ENCODE assay signal across 10 cellular contexts in genomic region chr1:52554756-52555155, GRCh38. TPM values are rescaled to one million over a fixed set of nuclear protein-coding genes. Genes with fewer than 3 reads are reported as not detected.
A peak's percentile ranks its signal among the peaks of the same experiment; 100 is the strongest.
DNase-seq lines count a peak whose midpoint lies in the region; ATAC-seq and TF ChIP-seq lines count a peak whose summit lies in the region.
"Had no signal": no experiment of that assay in that cellular context is flagged by ENCODE, and none has a peak within 500 bp of the region (broad histone marks: within the 10 kb centered on the region; RNA-seq: fewer than 3 reads in every experiment).

No MANE protein-coding gene starts in this region.

- H3K36me3 Mint-ChIP-seq in activated naive CD8-positive, alpha-beta T cell treated with anti-CD3 and anti-CD28 coated beads, Interleukin-2, amount 50 U/mL, for 24 hours (ENCODE audit: low read depth), result no peaks in the 10 kb centered on the region
- H3K36me3 Mint-ChIP-seq in naive thymus-derived CD4-positive, alpha-beta T cell, result peaks cover 0 to 7% (median 0%) of the 10 kb centered on the region in 5 donors

- no peaks in the 10 kb centered on the region for H3K27me3 ChIP-seq in naive thymus-derived CD4-positive, alpha-beta T cell (ENCODE audit: control insufficient read depth in 2 of 2, insufficient read depth in 2 of 2, low read length in 2 of 2)

- DNase-seq in ELF-1 (ENCODE audit: low read depth, low spot score), result peak; percentile 13
- DNase-seq in NCI-H128 (lab: John Stamatoyannopoulos, UW; ENCODE audit: unreplicated experiment), result peak; percentile 15
- DNase-seq in activated naive CD8-positive, alpha-beta T cell treated with anti-CD3 and anti-CD28 coated beads, Interleukin-2, amount 50 U/mL, for 24 hours, result no peak
- peak in 6 of 9 donors; percentile 11 to 52 (median 36) for DNase-seq in naive thymus-derived CD4-positive, alpha-beta T cell
- DNase-seq in NCI-H2171 treated with DMSO at 0.1 percent for 48 hours (lab: John Stamatoyannopoulos, UW), result no peak
- DNase-seq in NCI-H524 treated with DMSO at 0.1 percent for 48 hours (lab: John Stamatoyannopoulos, UW), result no peak
- DNase-seq in GM13976 (ENCODE audit: low spot score), result no peak
- DNase-seq: MV-4-11 had no signal

- intact Hi-C loops in naive thymus-derived CD4-positive, alpha-beta T cell (cut with micrococcal nuclease), result loop anchor here (5.0 to 10.0 kb wide), 7 partner anchors 37 to 1498 kb away; partner anchors contain the start of genes BTF3L4 (in 1 of the 2), ECHDC2 (in 1 of the 2), IFT25 (in 1 of the 2) and LRRC42 (in 1 of the 2)

- H3K27ac Mint-ChIP-seq in activated naive CD8-positive, alpha-beta T cell treated with anti-CD3 and anti-CD28 coated beads, Interleukin-2, amount 50 U/mL, for 24 hours, result peak overlapping the region; percentile 60
- peak overlapping the region in 7 of 9 donors; percentile 55 to 93 (median 86) for H3K27ac Mint-ChIP-seq in naive thymus-derived CD4-positive, alpha-beta T cell

- H3K4me3 Mint-ChIP-seq in activated naive CD8-positive, alpha-beta T cell treated with anti-CD3 and anti-CD28 coated beads, Interleukin-2, amount 50 U/mL, for 24 hours, result no peak overlapping the region
- H3K4me3 Mint-ChIP-seq in naive thymus-derived CD4-positive, alpha-beta T cell, result peak overlapping the region in 8 of 10 donors; percentile 67 to 85 (median 75)

- ATAC-seq in activated naive CD8-positive, alpha-beta T cell treated with anti-CD3 and anti-CD28 coated beads, Interleukin-2, amount 50 U/mL, for 24 hours, result no peak
- no peak for ATAC-seq in naive thymus-derived CD4-positive, alpha-beta T cell
- ATAC-seq in HG03175 (IDR thresholded peaks at IDR 0.05; ENCODE audit: unreplicated experiment), result no peak

- no peak overlapping the region for H3K4me3 ChIP-seq in naive thymus-derived CD4-positive, alpha-beta T cell (ENCODE audit: low read length)

- H3K9me3 Mint-ChIP-seq in activated naive CD8-positive, alpha-beta T cell treated with anti-CD3 and anti-CD28 coated beads, Interleukin-2, amount 50 U/mL, for 24 hours, result no peaks in the 10 kb centered on the region
- no peaks in the 10 kb centered on the region for H3K9me3 Mint-ChIP-seq in naive thymus-derived CD4-positive, alpha-beta T cell

- no peak for TF ChIP-seq CTCF in GM13976 (IDR thresholded peaks at IDR 0.05; ENCODE audit: borderline replicate concordance, control extremely low read depth, extremely low read depth, insufficient read depth, missing control alignments)

- in situ Hi-C loops in GM13976 (cut with MboI; ENCODE audit: low sequenced_read_pairs, unreplicated experiment), result no loop called here

- peaks cover 24% of the 10 kb centered on the region for H3K4me1 Mint-ChIP-seq in activated naive CD8-positive, alpha-beta T cell treated with anti-CD3 and anti-CD28 coated beads, Interleukin-2, amount 50 U/mL, for 24 hours
- H3K4me1 Mint-ChIP-seq in naive thymus-derived CD4-positive, alpha-beta T cell, result peaks cover 9 to 34% (median 25%) of the 10 kb centered on the region in 7 donors

- peaks cover 0 to 9% (median 0%) of the 10 kb centered on the region in 3 experiments for H3K36me3 ChIP-seq in naive thymus-derived CD4-positive, alpha-beta T cell (ENCODE audit: control insufficient read depth in 2 of 3, insufficient read depth in 3 of 3, low read length in 3 of 3)

- POLR2A ChIA-PET in naive thymus-derived CD4-positive, alpha-beta T cell (lab: Charles Lee), result interaction anchor here (0.6 to 3.4 kb wide), 5 partner anchors 13 to 82 kb away, joined by 3 to 59 read pairs (median 6); partner anchors contain the start of gene SHISAL2A

- peak overlapping the region; percentile 91 for H3K27ac ChIP-seq in naive thymus-derived CD4-positive, alpha-beta T cell (ENCODE audit: low read depth, low read length)
- H3K27ac ChIP-seq: parathyroid adenoma had no signal

- peaks cover 0 to 24% of the 10 kb centered on the region in 2 donors for H3K4me1 ChIP-seq in naive thymus-derived CD4-positive, alpha-beta T cell (ENCODE audit: control insufficient read depth in 2 of 2, insufficient read depth in 2 of 2, low read length in 2 of 2)
- H3K4me1 ChIP-seq: parathyroid adenoma had no signal

- CTCF ChIA-PET in naive thymus-derived CD4-positive, alpha-beta T cell (lab: Charles Lee), result interaction anchor here (0.6 kb wide), 1 partner anchor 10 kb away, joined by 3 read pairs; no protein-coding TSS in a partner anchor

- H3K27me3 Mint-ChIP-seq in activated naive CD8-positive, alpha-beta T cell treated with anti-CD3 and anti-CD28 coated beads, Interleukin-2, amount 50 U/mL, for 24 hours, result no peaks in the 10 kb centered on the region
- H3K27me3 Mint-ChIP-seq in naive thymus-derived CD4-positive, alpha-beta T cell, result peaks cover 0 to 14% (median 0%) of the 10 kb centered on the region in 5 donors

- no peaks in the 10 kb centered on the region for H3K9me3 ChIP-seq in naive thymus-derived CD4-positive, alpha-beta T cell (ENCODE audit: control insufficient read depth in 2 of 3, low read length in 3 of 3)

RNA-seq across cellular contexts. Expression of gene TUT4, which starts 1.9 kb away (rescaled TPM):
- total RNA-seq in naive thymus-derived CD4-positive, alpha-beta T cell, result 100 to 1,000 TPM in 4 of 5 experiments, 10 to 100 TPM in 1; 80.4 to 169 (median 139) TPM
- 10 to 100 TPM; 32.8 to 50.4 TPM for polyA plus RNA-seq in naive thymus-derived CD4-positive, alpha-beta T cell

RNA-seq across cellular contexts. Expression of gene GPX7, which starts 47.4 kb away (rescaled TPM):
- 10 to 100 TPM; 14.8 to 32.8 (median 29.2) TPM for total RNA-seq in naive thymus-derived CD4-positive, alpha-beta T cell
- 10 to 100 TPM; 46.0 to 51.6 TPM for polyA plus RNA-seq in naive thymus-derived CD4-positive, alpha-beta T cell

Comparison
In these comparisons a context has a peak if more than half of its experiments do, and no peak if none do; other contexts are left out.
1. DNase-seq: peak in ELF-1 (single experiment), NCI-H128 (single experiment) and naive thymus-derived CD4-positive, alpha-beta T cell (6 of 9); none in activated naive CD8-positive, alpha-beta T cell treated with anti-CD3 and anti-CD28 coated beads, Interleukin-2, amount 50 U/mL, for 24 hours (single experiment), NCI-H2171 treated with DMSO at 0.1 percent for 48 hours (single experiment), NCI-H524 treated with DMSO at 0.1 percent for 48 hours (single experiment) and GM13976 (single experiment).